Comparison of ENCODE assay signal across 8 cellular contexts in the genomic region with DNA sequence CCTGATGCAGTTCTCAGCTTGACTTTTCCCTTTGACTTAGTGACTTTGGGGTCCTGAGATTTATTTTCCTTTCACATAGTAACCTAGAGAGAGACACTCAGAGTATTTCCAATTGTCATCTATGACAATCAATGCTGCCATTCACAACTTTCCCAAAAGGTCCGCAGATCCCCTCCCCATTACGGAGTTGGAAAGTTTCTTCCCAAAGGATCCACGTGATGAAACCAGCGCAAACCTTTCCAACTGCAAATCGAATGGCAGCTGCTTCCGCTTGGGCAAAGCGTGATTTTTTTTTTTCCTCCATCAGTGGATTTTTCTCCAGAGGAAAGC. TPM values are rescaled to one million over a fixed set of nuclear protein-coding genes. Genes with fewer than 3 reads are reported as not detected.
DNase-seq lines count a peak whose midpoint lies in the region; ATAC-seq, FAIRE-seq and TF ChIP-seq lines count a peak whose summit lies in the region.

No MANE protein-coding gene starts in this region.

- peak overlapping the region; percentile 94 to 98 (median 97) for H3K27ac Mint-ChIP-seq in nephron

- no peaks in the 10 kb centered on the region for H3K4me1 Mint-ChIP-seq in nephron

- peak overlapping the region; percentile 96 for H3K4me3 ChIP-seq in PC-9
- H3K4me3 ChIP-seq in endothelial cell of umbilical vein (replicated peaks in 1 of 3; ENCODE audit: insufficient read depth in 1 of 3, low read depth in 1 of 3, low read length in 3 of 3): peak overlapping the region; percentile 72 to 95 (median 89)

- 0 out of 2 replicates have a peak, but pooled peaks cover 8% of the 10 kb centered on the region for H3K79me2 ChIP-seq in PC-9 (ENCODE audit: low read depth)
- H3K79me2 ChIP-seq in endothelial cell of umbilical vein (ENCODE audit: control insufficient read depth, insufficient read depth, low read length): no peaks in the 10 kb centered on the region

- H3K36me3 ChIP-seq in PC-9 (ENCODE audit: low read depth) (no peaks in the 10 kb centered on the region), endothelial cell of umbilical vein (ENCODE audit: control insufficient read depth in 2 of 2, extremely low read depth in 1 of 2, insufficient read depth in 2 of 2, low read length in 2 of 2) (no peaks in the 10 kb centered on the region)

- H3K9me3 Mint-ChIP-seq in nephron: no peaks in the 10 kb centered on the region

- peak overlapping the region; percentile 87 to 96 (median 93) for H3K4me3 Mint-ChIP-seq in nephron

- intact Hi-C loops in PC-9 (cut with micrococcal nuclease; ENCODE audit: unreplicated experiment): loop anchor here (1.0 to 2.0 kb wide), 3 partner anchors 15 to 73 kb away; partner anchors contain the start of gene ST3GAL2
- intact Hi-C loops in endothelial cell of umbilical vein (cut with micrococcal nuclease): loop anchor here (1.0 kb wide), 4 partner anchors 15 to 73 kb away; partner anchors contain the start of gene ST3GAL2

- dilution Hi-C loops in endothelial cell of umbilical vein (cut with MboI; ENCODE audit: extremely low pct_ligation_motif_present, low sequenced_read_pairs): no loop called here

- TF ChIP-seq CTCF in PC-9 (conservative IDR thresholded peaks at IDR 0.05): no peak
- TF ChIP-seq CTCF in endothelial cell of umbilical vein (IDR thresholded peaks at IDR 0.05; ENCODE audit: extremely low read depth in 1 of 2, insufficient read depth in 1 of 2, low read depth in 1 of 2, low read length in 2 of 2): no peak
- TF ChIP-seq CTCF in nephron (IDR thresholded peaks at IDR 0.05; ENCODE audit: unreplicated experiment in 3 of 3): no peak

- H2AFZ ChIP-seq in PC-9 (peak overlapping the region; percentile 99), endothelial cell of umbilical vein (ENCODE audit: low read depth, low read length) (peak overlapping the region; percentile 96)

- no peaks in the 10 kb centered on the region for H3K36me3 Mint-ChIP-seq in nephron (ENCODE audit: low read depth)

- peak overlapping the region; percentile 99 for H3K9ac ChIP-seq in endothelial cell of umbilical vein (replicated peaks; ENCODE audit: extremely low read depth, insufficient read depth, low read length)

- POLR2A ChIA-PET in PC-9 (lab: Charles Lee; ENCODE audit: unreplicated experiment): interaction anchor here (0.5 to 0.8 kb wide), 2 partner anchors 73 to 835 kb away, joined by 5 to 17 read pairs; partner anchors contain the start of gene CMTR2
- POLR2A ChIA-PET in endothelial cell of umbilical vein (lab: Charles Lee): interaction anchor here (0.6 to 0.7 kb wide), 3 partner anchors 43 to 291 kb away, joined by 3 to 6 read pairs (median 3); no protein-coding TSS in a partner anchor

- H4K20me1 ChIP-seq in PC-9 (ENCODE audit: insufficient read depth): no peaks in the 10 kb centered on the region
- H4K20me1 ChIP-seq in endothelial cell of umbilical vein (replicated peaks; ENCODE audit: control insufficient read depth, extremely low read depth, insufficient read depth, low read length): no peaks in the 10 kb centered on the region

- no peaks in the 10 kb centered on the region for H3K27me3 Mint-ChIP-seq in nephron (ENCODE audit: low read depth)

- no peaks in the 10 kb centered on the region for H3K9me2 ChIP-seq in PC-9 (ENCODE audit: insufficient read depth)

- CTCF ChIA-PET in PC-9 (lab: Charles Lee): no interaction called here
- CTCF ChIA-PET in endothelial cell of umbilical vein (lab: Charles Lee): interaction anchor here (0.6 to 2.8 kb wide), 9 partner anchors 10 to 84 kb away, joined by 3 to 12 read pairs (median 4); no protein-coding TSS in a partner anchor

- H3K4me2 ChIP-seq in PC-9: peak overlapping the region; percentile 96
- peak overlapping the region; percentile 98 for H3K4me2 ChIP-seq in endothelial cell of umbilical vein (ENCODE audit: insufficient read depth, low read length)

- no peak for ATAC-seq in GM19035 (IDR thresholded peaks at IDR 0.05; ENCODE audit: unreplicated experiment)

- peak; percentile 54 for DNase-seq in NCI-H146 (lab: John Stamatoyannopoulos, UW)
- no peak for DNase-seq in NCI-H146 treated with DMSO at 0.1 percent for 48 hours (lab: John Stamatoyannopoulos, UW; ENCODE audit: unreplicated experiment)
- DNase-seq in PC-9: no peak
- no peak for DNase-seq in endothelial cell of umbilical vein (ENCODE audit: low read depth, low spot score)
- DNase-seq in amniotic stem cell (lab: John Stamatoyannopoulos, UW): no peak
- DNase-seq in NCI-H510A (lab: John Stamatoyannopoulos, UW): no peak

- H3K9me3 ChIP-seq in PC-9 (ENCODE audit: insufficient read depth, low read depth) (no peaks in the 10 kb centered on the region), endothelial cell of umbilical vein (replicated peaks; ENCODE audit: control insufficient read depth, insufficient read depth, low read length) (no peaks in the 10 kb centered on the region)

- H3K4me1 ChIP-seq in PC-9 (replicated peaks; ENCODE audit: insufficient read depth) (peaks cover 14% of the 10 kb centered on the region), endothelial cell of umbilical vein (ENCODE audit: control insufficient read depth, extremely low read depth, insufficient read depth, low read length) (peaks cover 6% of the 10 kb centered on the region)

- no peaks in the 10 kb centered on the region for H3K27me3 ChIP-seq in PC-9 (ENCODE audit: insufficient read depth, low read depth)
- H3K27me3 ChIP-seq in endothelial cell of umbilical vein (ENCODE audit: control insufficient read depth in 2 of 2, insufficient read depth in 2 of 2, low read length in 2 of 2): no peaks in the 10 kb centered on the region

- H3K27ac ChIP-seq in PC-9 (peak overlapping the region; percentile 89), endothelial cell of umbilical vein (ENCODE audit: insufficient read depth, low read depth, low read length) (peak overlapping the region; percentile 100)

- H3K9me1 ChIP-seq in endothelial cell of umbilical vein (replicated peaks; ENCODE audit: control insufficient read depth, extremely low read depth, insufficient read depth, low read length): no peaks in the 10 kb centered on the region

- BruUV-seq in PC-9 (replicated peaks; lab: Mats Ljungman, UMichigan) (no TSS peak), endothelial cell of umbilical vein (replicated peaks; lab: Mats Ljungman, UMichigan) (TSS peak; percentile 34)

- FAIRE-seq in endothelial cell of umbilical vein (lab: Jason Lieb, UNC): no peak

- TF ChIP-seq POLR2A in endothelial cell of umbilical vein (IDR thresholded peaks at IDR 0.05; ENCODE audit: low read depth, low read length): no peak

- H3F3A ChIP-seq in PC-9 (ENCODE audit: insufficient read depth, low read depth): peaks cover 5% of the 10 kb centered on the region; the same call in 1 of the 2 replicates

TF ChIP-seq in endothelial cell of umbilical vein, 7 proteins besides CTCF, POLR2A, EP300 and RAD21:
- TF ChIP-seq EZH2 (IDR thresholded peaks at IDR 0.05; ENCODE audit: borderline replicate concordance, low read depth, low read length, severe bottlenecking) (no peak), POLR2AphosphoS5 (IDR thresholded peaks at IDR 0.05; ENCODE audit: insufficient read depth, low read depth, low read length) (peak; percentile 3)

RNA-seq across cellular contexts. Expression of gene FCSK, which starts 0.5 kb away (rescaled TPM):
- total RNA-seq in PC-9 (2021) (17.0 and 19.3 TPM in 2 replicates), endothelial cell of umbilical vein (13.2 and 18.0 TPM in 2 replicates)
- polyA plus RNA-seq in endothelial cell of umbilical vein: 11.4 and 12.4 TPM in 2 replicates
- 7.2 and 8.3 TPM in 2 replicates for polyA plus RNA-seq in endothelial cell of umbilical vein (2011; cell fraction: cytosol; rRNA removed)
- 51.5 and 69.1 TPM in 2 replicates for polyA plus RNA-seq in endothelial cell of umbilical vein (2011; cell fraction: nucleus; rRNA removed)
- 5.8 and 11.4 TPM in 2 replicates for polyA plus RNA-seq in endothelial cell of umbilical vein (2012)
- 13.6 and 14.1 TPM in 2 replicates for polyA minus RNA-seq in endothelial cell of umbilical vein
- polyA minus RNA-seq in endothelial cell of umbilical vein (2011; cell fraction: cytosol; rRNA and poly(A)+ RNA removed): 8.9 TPM
- polyA minus RNA-seq in endothelial cell of umbilical vein (2011; cell fraction: nucleus; rRNA and poly(A)+ RNA removed): 16.7 and 17.1 TPM in 2 replicates

RNA-seq across cellular contexts. Expression of gene ST3GAL2, which starts 15.0 kb away (rescaled TPM):
- 9.7 and 13.7 TPM in 2 replicates for total RNA-seq in PC-9 (2021)
- 50.2 and 50.4 TPM in 2 replicates for total RNA-seq in endothelial cell of umbilical vein
- polyA plus RNA-seq in endothelial cell of umbilical vein: 23.0 and 33.3 TPM in 2 replicates
- polyA plus RNA-seq in endothelial cell of umbilical vein (2011; cell fraction: cytosol; rRNA removed): 25.7 and 28.4 TPM in 2 replicates
- 23.1 and 27.7 TPM in 2 replicates for polyA plus RNA-seq in endothelial cell of umbilical vein (2011; cell fraction: nucleus; rRNA removed)
- polyA plus RNA-seq in endothelial cell of umbilical vein (2012): 22.1 and 34.0 TPM in 2 replicates
- 72.3 and 84.6 TPM in 2 replicates for polyA minus RNA-seq in endothelial cell of umbilical vein
- 19.8 TPM for polyA minus RNA-seq in endothelial cell of umbilical vein (2011; cell fraction: cytosol; rRNA and poly(A)+ RNA removed)
- 29.8 and 45.1 TPM in 2 replicates for polyA minus RNA-seq in endothelial cell of umbilical vein (2011; cell fraction: nucleus; rRNA and poly(A)+ RNA removed)
